21 cellular contexts compared by ENCODE assay signal in the genomic region with DNA sequence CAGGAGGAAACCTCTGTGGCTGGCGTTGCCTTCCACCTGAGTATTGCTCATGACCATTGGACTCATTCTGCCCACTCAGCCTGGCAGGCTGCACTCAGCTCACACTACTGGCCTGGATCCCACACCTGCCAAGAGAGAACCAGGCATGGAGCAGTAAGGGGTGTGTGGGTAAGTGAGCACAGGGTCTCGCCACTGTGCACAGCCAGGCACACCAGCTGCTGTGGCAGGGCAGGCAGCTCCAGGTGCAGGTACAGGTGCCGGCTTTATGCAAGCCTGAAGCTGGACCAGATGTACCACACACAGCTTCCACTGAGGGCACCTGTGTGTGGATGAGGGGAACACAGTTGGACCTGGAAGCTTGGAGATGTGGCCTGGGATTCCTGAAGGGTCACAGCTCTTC.
DNase-seq lines count a peak whose midpoint lies in the region; ATAC-seq and TF ChIP-seq lines count a peak whose summit lies in the region.
"Had no signal": no experiment of that assay in that cellular context is flagged by ENCODE, and none has a peak within 500 bp of the region (broad histone marks: within the 10 kb centered on the region; RNA-seq: fewer than 3 reads in every experiment).

No MANE protein-coding gene starts in this region.

- no peak for TF ChIP-seq POLR2A in transverse colon (IDR thresholded peaks at IDR 0.05)

- H4K20me1 ChIP-seq in DND-41 (ENCODE audit: insufficient read depth, low read length) = no peaks in the 10 kb centered on the region
- H4K20me1 ChIP-seq: BLaER1 treated with 17β-estradiol and CSF1 and Interleukin-3, amounts not matched to agents 10 nM and 100 nM had no signal

- no peak overlapping the region for H3K9ac ChIP-seq in DND-41 (ENCODE audit: low read depth, low read length)
- peak overlapping the region; percentile 60 for H3K9ac ChIP-seq in neuronal stem cell (ENCODE audit: low read depth, low read length, poor library complexity)
- H3K9ac ChIP-seq: BLaER1 treated with 17β-estradiol and CSF1 and Interleukin-3, amounts not matched to agents 10 nM and 100 nM had no signal

- no peak overlapping the region for H2AFZ ChIP-seq in DND-41 (ENCODE audit: low read depth, low read length)
- H2AFZ ChIP-seq in neuronal stem cell (ENCODE audit: low read length) = no peak overlapping the region
- H2AFZ ChIP-seq: GM23338 had no signal

- no peak overlapping the region for H2BK120ac ChIP-seq in neuronal stem cell (ENCODE audit: low read depth, low read length)

- H3K23ac ChIP-seq in neuronal stem cell (ENCODE audit: low read depth, low read length, poor library complexity) = peak overlapping the region; percentile 80

- H2BK12ac ChIP-seq in neuronal stem cell (ENCODE audit: low read length) = peak overlapping the region; percentile 70

- H2BK15ac ChIP-seq in neuronal stem cell (ENCODE audit: low read length) = no peak overlapping the region

- H3K9me3 Mint-ChIP-seq in stimulated activated effector memory CD8-positive, alpha-beta T cell treated with anti-CD3 and anti-CD28 coated beads, Interleukin-12 subunit alpha, Interleukin-12 subunit beta, amount 100 ng/mL, for 72 hours = peaks cover 3% of the 10 kb centered on the region
- H3K9me3 Mint-ChIP-seq: CD4-positive, alpha-beta T cell; CD8-positive, alpha-beta memory T cell; GM23338; H9 had no signal

- intact Hi-C loops in transverse colon (cut with DNase I; ENCODE audit: low total_unique reads) = no loop called here

- peak overlapping the region; percentile 59 for H4K8ac ChIP-seq in neuronal stem cell (ENCODE audit: low read depth, low read length)

- no peak overlapping the region for H3K14ac ChIP-seq in neuronal stem cell (ENCODE audit: low read length)

- H2AK5ac ChIP-seq in neuronal stem cell (ENCODE audit: low read depth, low read length) = no peak overlapping the region

- no peak overlapping the region for H4K91ac ChIP-seq in neuronal stem cell (ENCODE audit: low read depth, low read length, poor library complexity)

- TF ChIP-seq CTCF in DND-41 (IDR thresholded peaks at IDR 0.05; ENCODE audit: borderline replicate concordance, extremely low read depth, low read length, poor library complexity, severe bottlenecking) (no peak), foreskin keratinocyte (conservative IDR thresholded peaks at IDR 0.05) (no peak), transverse colon (IDR thresholded peaks at IDR 0.05) (no peak)

- no peak overlapping the region for H2BK5ac ChIP-seq in neuronal stem cell (ENCODE audit: low read length)

- no peaks in the 10 kb centered on the region for H3K79me2 ChIP-seq in DND-41 (ENCODE audit: insufficient read depth, low read length)

- H3K18ac ChIP-seq in neuronal stem cell (ENCODE audit: low read length) = peak overlapping the region; percentile 48

- H3K27ac ChIP-seq in DND-41 (ENCODE audit: low read length) (peak overlapping the region; percentile 82), foreskin keratinocyte (no peak overlapping the region), neuronal stem cell (replicated peaks; ENCODE audit: low read length) (no peak overlapping the region), transverse colon (no peak overlapping the region)
- H3K27ac ChIP-seq: A549; BLaER1 treated with 17β-estradiol and CSF1 and Interleukin-3, amounts not matched to agents 10 nM and 100 nM had no signal

- H3K4ac ChIP-seq in neuronal stem cell (ENCODE audit: low read length) = no peak overlapping the region

- no CpG with 5 or more reads among the region's 3 CpGs for WGBS in neuronal stem cell (ENCODE audit: extremely low coverage in 2 of 2, insufficient read length in 2 of 2, insufficient replicate concordance in 1 of 2), 2 donors
- WGBS in transverse colon (ENCODE audit: low coverage in 1 of 2), 2 donors = 83 to 86% methylated on average over 1 to 3 of the region's 3 CpGs

- H3K4me3 ChIP-seq in DND-41 (ENCODE audit: low read depth in 1 of 2, low read length in 2 of 2) (no peak overlapping the region), neuronal stem cell (ENCODE audit: low read length in 2 of 2) (no peak overlapping the region), transverse colon (no peak overlapping the region)
- H3K4me3 ChIP-seq: A549; BLaER1 treated with 17β-estradiol and CSF1 and Interleukin-3, amounts not matched to agents 10 nM and 100 nM; GM23338 had no signal

- peaks cover 12% of the 10 kb centered on the region for H3K4me1 Mint-ChIP-seq in stimulated activated effector memory CD8-positive, alpha-beta T cell treated with anti-CD3 and anti-CD28 coated beads, Interleukin-12 subunit alpha, Interleukin-12 subunit beta, amount 100 ng/mL, for 72 hours

- DNase-seq in DND-41 (peak; percentile 36), foreskin keratinocyte (no peak), neuronal stem cell (ENCODE audit: low spot score) (no peak), T-helper 1 cell (no peak), NCI-H748 treated with DMSO at 0.1 percent for 48 hours (lab: John Stamatoyannopoulos, UW) (no peak), transverse colon (no peak)
- no peak for DNase-seq in stimulated activated effector memory CD8-positive, alpha-beta T cell treated with anti-CD3 and anti-CD28 coated beads, Interleukin-12 subunit alpha, Interleukin-12 subunit beta, amount 100 ng/mL, for 72 hours (ENCODE audit: low spot score in 2 of 2)
- DNase-seq: 8988T; ACHN; AML-193; BE2C; CD4-positive, alpha-beta T cell; CD8-positive, alpha-beta memory T cell; DMS 273 treated with DMSO at 0.1 percent for 48 hours; DMS79 treated with DMSO at 0.1 percent for 48 hours; H9 had no signal

- H3K36me3 ChIP-seq in DND-41 (ENCODE audit: insufficient read depth, low read length) (no peaks in the 10 kb centered on the region), neuronal stem cell (replicated peaks in 1 of 2; ENCODE audit: control insufficient read depth in 2 of 2, insufficient read depth in 2 of 2, low read length in 2 of 2) (no peaks in the 10 kb centered on the region), transverse colon (no peaks in the 10 kb centered on the region)
- H3K36me3 ChIP-seq: BE2C; BLaER1 treated with 17β-estradiol and CSF1 and Interleukin-3, amounts not matched to agents 10 nM and 100 nM had no signal

- no peak overlapping the region for H3K27ac Mint-ChIP-seq in stimulated activated effector memory CD8-positive, alpha-beta T cell treated with anti-CD3 and anti-CD28 coated beads, Interleukin-12 subunit alpha, Interleukin-12 subunit beta, amount 100 ng/mL, for 72 hours
- H3K27ac Mint-ChIP-seq: CD14-positive monocyte; CD4-positive, alpha-beta T cell; CD8-positive, alpha-beta memory T cell; GM23338; H9 had no signal

- H3K27me3 ChIP-seq in DND-41 (ENCODE audit: insufficient read depth, low read length, poor library complexity) (no peaks in the 10 kb centered on the region), foreskin keratinocyte (no peaks in the 10 kb centered on the region), neuronal stem cell (ENCODE audit: control insufficient read depth in 3 of 3, insufficient read depth in 3 of 3, low read depth in 1 of 3, low read length in 3 of 3) (no peaks in the 10 kb centered on the region), transverse colon (no peaks in the 10 kb centered on the region)
- H3K27me3 ChIP-seq: BE2C; BLaER1 treated with 17β-estradiol and CSF1 and Interleukin-3, amounts not matched to agents 10 nM and 100 nM had no signal

- no peaks in the 10 kb centered on the region for H3K36me3 Mint-ChIP-seq in stimulated activated effector memory CD8-positive, alpha-beta T cell treated with anti-CD3 and anti-CD28 coated beads, Interleukin-12 subunit alpha, Interleukin-12 subunit beta, amount 100 ng/mL, for 72 hours
- H3K36me3 Mint-ChIP-seq: CD8-positive, alpha-beta memory T cell had no signal

- ATAC-seq in DND-41 (ENCODE audit: insufficient read depth, low read depth) = peak; percentile 25; the same call in 2 of the 3 replicates
- peak; percentile 9 for ATAC-seq in foreskin keratinocyte
- ATAC-seq in stimulated activated effector memory CD8-positive, alpha-beta T cell treated with anti-CD3 and anti-CD28 coated beads, Interleukin-12 subunit alpha, Interleukin-12 subunit beta, amount 100 ng/mL, for 72 hours = peak; percentile 24
- ATAC-seq: A549, GM23338, HCT116 had no signal

- H3K4me2 ChIP-seq in DND-41 (ENCODE audit: insufficient read depth, low read length) (no peak overlapping the region), neuronal stem cell (ENCODE audit: insufficient read depth, low read length, poor library complexity, severe bottlenecking) (no peak overlapping the region)
- H3K4me2 ChIP-seq: A549; BLaER1 treated with 17β-estradiol and CSF1 and Interleukin-3, amounts not matched to agents 10 nM and 100 nM; GM23338 had no signal

- H3K4me3 Mint-ChIP-seq in stimulated activated effector memory CD8-positive, alpha-beta T cell treated with anti-CD3 and anti-CD28 coated beads, Interleukin-12 subunit alpha, Interleukin-12 subunit beta, amount 100 ng/mL, for 72 hours = no peak overlapping the region
- H3K4me3 Mint-ChIP-seq: CD14-positive monocyte; CD4-positive, alpha-beta T cell; CD8-positive, alpha-beta memory T cell; GM23338; H9 had no signal

- H3K4me1 ChIP-seq in DND-41 (ENCODE audit: insufficient read depth, low read length) (peaks cover 28% of the 10 kb centered on the region), foreskin keratinocyte (peaks cover 7% of the 10 kb centered on the region), neuronal stem cell (ENCODE audit: control insufficient read depth in 2 of 2, insufficient read depth in 1 of 2, low read depth in 1 of 2, low read length in 2 of 2) (no peaks in the 10 kb centered on the region), transverse colon (peaks cover 0 to 2% (median under 1%) of the 10 kb centered on the region in 4 donors)
- H3K4me1 ChIP-seq: A549, BE2C had no signal

- in situ Hi-C loops in transverse colon (cut with MboI; ENCODE audit: low pct_ligation_motif_present in 1 of 4, low pct_unique_long_range_greater_than_20kb in 1 of 4, low sequenced_read_pairs in 3 of 4) = no loop called here

- H3K9me3 ChIP-seq in DND-41 (ENCODE audit: insufficient read depth, low read length, severe bottlenecking) (peaks cover 17% of the 10 kb centered on the region), neuronal stem cell (replicated peaks in 1 of 2; ENCODE audit: control insufficient read depth in 2 of 2, insufficient read depth in 1 of 2, low read depth in 1 of 2, low read length in 2 of 2) (no peaks in the 10 kb centered on the region), transverse colon (no peaks in the 10 kb centered on the region)
- H3K9me3 ChIP-seq: A549, BE2C had no signal

- H3K79me1 ChIP-seq in neuronal stem cell (ENCODE audit: low read depth, low read length) = no peaks in the 10 kb centered on the region

- no peak for TF ChIP-seq EP300 in transverse colon (IDR thresholded peaks at IDR 0.05; ENCODE audit: low read depth)
